16 cellular contexts compared by ENCODE assay signal in genomic region chr12:132180648-132181546, GRCh38.
"Had no signal": no experiment of that assay in that cellular context is flagged by ENCODE, and none has a peak within 500 bp of the region (broad histone marks: within the 10 kb centered on the region; RNA-seq: fewer than 3 reads in every experiment).

No MANE protein-coding gene starts in this region.

- ATAC-seq: activated CD8-positive, alpha-beta memory T cell treated with anti-CD3 and anti-CD28 coated beads, Interleukin-2, amount 10 ng/mL, durations not matched to agents 7 days and 5 days; left lung had no signal

- H3K4me1 ChIP-seq: tibial nerve had no signal

- DNase-seq: activated CD4-positive, alpha-beta memory T cell treated with anti-CD3 and anti-CD28 coated beads, Interleukin-2, amount 10 ng/mL, durations not matched to agents 7 days and 5 days; activated CD4-positive, alpha-beta T cell treated with anti-CD3 and anti-CD28 coated beads for 48 hours; activated CD4-positive, CD25-positive, alpha-beta regulatory T cell; activated CD8-positive, alpha-beta memory T cell treated with anti-CD3 and anti-CD28 coated beads, Interleukin-2, amount 10 ng/mL, durations not matched to agents 7 days and 5 days; activated effector memory CD4-positive, alpha-beta T cell treated with Interleukin-2 at 50 U/mL for 16 hours; activated naive CD4-positive, alpha-beta T cell treated with anti-CD3 and anti-CD28 coated beads, Interleukin-2, amount 10 ng/mL, durations not matched to agents 7 days and 5 days; brain microvascular endothelial cell; cerebellar nuclear complex; effector CD4-positive, alpha-beta T cell; head of caudate nucleus had no signal

- H3K36me3 ChIP-seq: brain microvascular endothelial cell, left lung, tibial nerve had no signal

- H3K9me3 ChIP-seq: left lung had no signal

- H3K27ac ChIP-seq: brain microvascular endothelial cell, left lung, tibial nerve had no signal

- H3K4me3 Mint-ChIP-seq: activated CD4-positive, alpha-beta memory T cell treated with anti-CD3 and anti-CD28 coated beads, Interleukin-2, amount 10 ng/mL, durations not matched to agents 7 days and 5 days; activated CD8-positive, alpha-beta memory T cell treated with anti-CD3 and anti-CD28 coated beads, Interleukin-2, amount 10 ng/mL, durations not matched to agents 7 days and 5 days; activated naive CD4-positive, alpha-beta T cell treated with anti-CD3 and anti-CD28 coated beads, Interleukin-2, amount 10 ng/mL, durations not matched to agents 7 days and 5 days; stimulated activated naive CD8-positive, alpha-beta T cell treated with anti-CD3 and anti-CD28 coated beads, Interleukin-15, Interleukin-2, amounts not matched to agents 100 ng/mL and 50 ng/mL, for 24 hours had no signal

- H3K27ac Mint-ChIP-seq: activated CD4-positive, alpha-beta memory T cell treated with anti-CD3 and anti-CD28 coated beads, Interleukin-2, amount 10 ng/mL, durations not matched to agents 7 days and 5 days; activated CD8-positive, alpha-beta memory T cell treated with anti-CD3 and anti-CD28 coated beads, Interleukin-2, amount 10 ng/mL, durations not matched to agents 7 days and 5 days; activated naive CD4-positive, alpha-beta T cell treated with anti-CD3 and anti-CD28 coated beads, Interleukin-2, amount 10 ng/mL, durations not matched to agents 7 days and 5 days; progenitor cell of endocrine pancreas; stimulated activated naive CD8-positive, alpha-beta T cell treated with anti-CD3 and anti-CD28 coated beads, Interleukin-15, Interleukin-2, amounts not matched to agents 100 ng/mL and 50 ng/mL, for 24 hours had no signal

- H3K4me3 ChIP-seq: left lung, tibial nerve had no signal

- FAIRE-seq: frontal cortex, keratinocyte had no signal
